ENCODE assay signal across 10 cellular contexts in the genomic region with DNA sequence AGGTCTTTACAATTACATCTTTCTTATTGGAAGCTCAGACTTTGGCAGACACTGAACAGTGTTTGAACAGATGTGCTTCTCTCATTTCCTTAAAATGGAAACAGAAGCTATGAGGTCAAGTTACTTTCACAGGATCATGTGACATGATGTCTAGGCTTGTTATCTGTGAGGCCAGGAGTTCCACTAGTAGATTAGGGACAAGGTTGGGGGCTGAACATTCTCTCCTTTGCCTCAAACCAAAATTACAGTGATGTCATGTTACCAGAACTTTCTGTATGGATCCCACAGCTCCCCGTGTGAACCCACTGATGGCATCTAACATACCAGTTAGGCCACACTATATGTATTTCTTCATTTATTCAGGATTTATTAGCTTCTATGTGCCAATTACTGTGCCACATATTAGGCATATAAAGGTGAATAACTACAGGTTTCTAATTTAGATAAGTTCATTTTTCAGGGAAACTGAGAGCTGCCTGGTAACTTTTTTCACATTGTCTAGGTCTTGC. TPM values are rescaled to one million over a fixed set of nuclear protein-coding genes. Genes with fewer than 3 reads are reported as not detected.
DNase-seq lines count a peak whose midpoint lies in the region; ATAC-seq and TF ChIP-seq lines count a peak whose summit lies in the region.
"Had no signal": no experiment of that assay in that cellular context is flagged by ENCODE, and none has a peak within 500 bp of the region (broad histone marks: within the 10 kb centered on the region; RNA-seq: fewer than 3 reads in every experiment).

No MANE protein-coding gene starts in this region.

- peak; percentile 99 for ATAC-seq in GM19467 (IDR thresholded peaks at IDR 0.05; ENCODE audit: unreplicated experiment)
- ATAC-seq in HG03378 (IDR thresholded peaks at IDR 0.05; ENCODE audit: unreplicated experiment), result peak; percentile 100

- peak; percentile 35 for DNase-seq in CD1c-positive myeloid dendritic cell (ENCODE audit: extremely low spot score)
- peak; percentile 44 for DNase-seq in SK-MEL-5 (ENCODE audit: low read depth, low spot score)
- no peak for DNase-seq in T-helper 2 cell treated with Interferon-gamma antibody and Interleukin-4, amounts not matched to agents 5 μg/mL and 100 μg/mL, for 36 hours (ENCODE audit: low spot score)
- no peak for DNase-seq in DMS79 treated with DMSO at 0.1 percent for 48 hours (lab: John Stamatoyannopoulos, UW)
- no peak for DNase-seq in nephron progenitor cell
- no peak for DNase-seq in mesenteric fat pad (ENCODE audit: low spot score)
- DNase-seq: C1 segment of cervical spinal cord had no signal

- in situ Hi-C loops in SK-MEL-5 (cut with HindIII; ENCODE audit: low pct_unique_long_range_greater_than_20kb, low sequenced_read_pairs), result no loop called here

- H3K9me3 Mint-ChIP-seq in T-helper 2 cell treated with Interferon-gamma antibody and Interleukin-4, amounts not matched to agents 5 μg/mL and 100 μg/mL, for 36 hours, result no peaks in the 10 kb centered on the region
- H3K9me3 Mint-ChIP-seq in nephron progenitor cell, result peaks cover 16% of the 10 kb centered on the region

- peaks cover 2% of the 10 kb centered on the region for H3K4me1 Mint-ChIP-seq in T-helper 2 cell treated with Interferon-gamma antibody and Interleukin-4, amounts not matched to agents 5 μg/mL and 100 μg/mL, for 36 hours (ENCODE audit: low read depth)
- H3K4me1 Mint-ChIP-seq in nephron progenitor cell, result peaks cover 8% of the 10 kb centered on the region

- H3K27me3 Mint-ChIP-seq in T-helper 2 cell treated with Interferon-gamma antibody and Interleukin-4, amounts not matched to agents 5 μg/mL and 100 μg/mL, for 36 hours (ENCODE audit: low read depth), result peaks cover 25% of the 10 kb centered on the region
- H3K27me3 Mint-ChIP-seq in nephron progenitor cell (ENCODE audit: low read depth, poor library complexity), result peaks cover 3% of the 10 kb centered on the region

- H3K27ac Mint-ChIP-seq in T-helper 2 cell treated with Interferon-gamma antibody and Interleukin-4, amounts not matched to agents 5 μg/mL and 100 μg/mL, for 36 hours, result no peak overlapping the region
- no peak overlapping the region for H3K27ac Mint-ChIP-seq in nephron progenitor cell

- no peak overlapping the region for H3K4me3 Mint-ChIP-seq in T-helper 2 cell treated with Interferon-gamma antibody and Interleukin-4, amounts not matched to agents 5 μg/mL and 100 μg/mL, for 36 hours
- H3K4me3 Mint-ChIP-seq in nephron progenitor cell, result no peak overlapping the region

- TF ChIP-seq CTCF in nephron progenitor cell (IDR thresholded peaks at IDR 0.05), result no peak

- H3K36me3 Mint-ChIP-seq in T-helper 2 cell treated with Interferon-gamma antibody and Interleukin-4, amounts not matched to agents 5 μg/mL and 100 μg/mL, for 36 hours (ENCODE audit: low read depth), result no peaks in the 10 kb centered on the region
- H3K36me3 Mint-ChIP-seq in nephron progenitor cell (ENCODE audit: low read depth), result no peaks in the 10 kb centered on the region

RNA-seq across cellular contexts. Expression of a gene that starts 6.0 kb away (rescaled TPM):
- not detected in 2 replicates for total RNA-seq in SK-MEL-5 (2014; rRNA removed; shearing (Covaris generic))
- not detected in 2 replicates for polyA plus RNA-seq in SK-MEL-5 (2015; cell fraction: cytosol; rRNA removed)
- polyA plus RNA-seq in SK-MEL-5 (2015; cell fraction: nucleus; rRNA removed), result not detected in 2 replicates
- total RNA-seq in mesenteric fat pad, result 1.7 TPM
- total RNA-seq: SJSA1 had no signal

RNA-seq across cellular contexts. Expression of a gene that starts 42.8 kb away (rescaled TPM):
- total RNA-seq in SK-MEL-5 (2014; rRNA removed; shearing (Covaris generic)), result not detected in 2 replicates
- polyA plus RNA-seq in SK-MEL-5 (2015; cell fraction: cytosol; rRNA removed), result not detected in 2 replicates
- polyA plus RNA-seq in SK-MEL-5 (2015; cell fraction: nucleus; rRNA removed), result not detected in 2 replicates
- total RNA-seq in mesenteric fat pad, result not detected
- total RNA-seq: SJSA1 had no signal

Comparison
In these comparisons a context has a peak if more than half of its experiments do, and no peak if none do; other contexts are left out.
1. DNase-seq: peak in CD1c-positive myeloid dendritic cell (single experiment) and SK-MEL-5 (single experiment); none in T-helper 2 cell treated with Interferon-gamma antibody and Interleukin-4, amounts not matched to agents 5 μg/mL and 100 μg/mL, for 36 hours (single experiment), DMS79 treated with DMSO at 0.1 percent for 48 hours (single experiment), nephron progenitor cell (single experiment) and mesenteric fat pad (single experiment).